ENCODE assay signal across 24 cellular contexts in genomic region chrX:100720301-100720700, GRCh38. TPM values are rescaled to one million over a fixed set of nuclear protein-coding genes. Genes with fewer than 3 reads are reported as not detected.
DNase-seq lines count a peak whose midpoint lies in the region; ATAC-seq, FAIRE-seq and TF ChIP-seq lines count a peak whose summit lies in the region.
"Had no signal": no experiment of that assay in that cellular context is flagged by ENCODE, and none has a peak within 500 bp of the region (broad histone marks: within the 10 kb centered on the region; RNA-seq: fewer than 3 reads in every experiment).

No MANE protein-coding gene starts in this region.

- no peak overlapping the region for H2AK5ac ChIP-seq in IMR-90 (ENCODE audit: low read depth, low read length)

- ATAC-seq in A549 (no peak), IMR-90 (ENCODE audit: low read depth) (no peak), left colon (no peak)
- ATAC-seq: foreskin keratinocyte, left ventricle myocardium superior, mucosa of descending colon had no signal

- H3K9ac ChIP-seq in IMR-90 (ENCODE audit: low read depth, low read length): no peak overlapping the region
- H3K9ac ChIP-seq: BLaER1 treated with 17β-estradiol and CSF1 and Interleukin-3, amounts not matched to agents 10 nM and 100 nM had no signal

- TF ChIP-seq CTCF in A549 (IDR thresholded peaks at IDR 0.05): no peak
- TF ChIP-seq CTCF in IMR-90 (conservative IDR thresholded peaks at IDR 0.05; ENCODE audit: low read depth, low read length): no peak
- no peak for TF ChIP-seq CTCF in fibroblast of pulmonary artery (IDR thresholded peaks at IDR 0.05; ENCODE audit: low read length, missing control alignments)

- DNase-seq in A549 (ENCODE audit: low read depth in 1 of 2, low spot score in 1 of 2) (no peak), IMR-90 (peak; percentile 2), NCI-H524 treated with DMSO at 0.1 percent for 48 hours (lab: John Stamatoyannopoulos, UW) (peak; percentile 89), fibroblast of pulmonary artery (ENCODE audit: low read depth) (peak; percentile 9), left colon (no peak), NCI-H526 (lab: John Stamatoyannopoulos, UW) (no peak), HuH-7.5 (ENCODE audit: low spot score) (no peak)
- DNase-seq in activated CD4-positive, alpha-beta T cell treated with anti-CD3 and anti-CD28 coated beads for 4 hours: no peak
- DNase-seq: ACHN; activated CD4-positive, CD25-positive, alpha-beta regulatory T cell treated with anti-CD3 and anti-CD28 coated beads, Interleukin-2, amount 50 U/mL, for 72 hours; activated CD8-positive, alpha-beta memory T cell treated with anti-CD3 and anti-CD28 coated beads for 24 hours; activated T-cell treated with anti-CD3 and anti-CD28 coated beads, Interleukin-2, amount 50 U/mL, for 24 hours; adrenal gland; Calu3; dorsolateral prefrontal cortex; foreskin keratinocyte; H9; immature natural killer cell; left ventricle myocardium superior; mucosa of descending colon; OCI-M1; stimulated activated CD4-positive, alpha-beta T cell treated with anti-CD3 and anti-CD28 coated beads, Interleukin-1b, Interleukin-23, amount 100 ng/mL, for 48 hours; SW 1271 had no signal

- no peaks in the 10 kb centered on the region for H3K36me3 ChIP-seq in IMR-90 (ENCODE audit: control insufficient read depth, insufficient read depth, low read length)
- H3K36me3 ChIP-seq: adrenal gland; BLaER1 treated with 17β-estradiol and CSF1 and Interleukin-3, amounts not matched to agents 10 nM and 100 nM had no signal

- no peaks in the 10 kb centered on the region for H3K79me1 ChIP-seq in IMR-90 (ENCODE audit: low read depth in 1 of 2, low read length in 2 of 2)

- intact Hi-C loops in IMR-90 (cut with micrococcal nuclease): no loop called here
- intact Hi-C loops in left colon (cut with DNase I, micrococcal nuclease): no loop called here

- H4K91ac ChIP-seq in IMR-90 (ENCODE audit: insufficient read depth, low read depth, low read length): no peak overlapping the region

- H2BK120ac ChIP-seq in IMR-90 (ENCODE audit: low read depth, low read length): no peak overlapping the region

- POLR2A ChIA-PET in A549 (lab: Yijun Ruan, JAX) (no interaction called here), IMR-90 (lab: Charles Lee; ENCODE audit: unreplicated experiment) (no interaction called here)

- WGBS in A549 (ENCODE audit: missing lambda C conversion rate): 79% methylated on average over 2 of the region's 2 CpGs
- no CpG with 5 or more reads among the region's 2 CpGs for WGBS in IMR-90 (ENCODE audit: extremely low coverage in 2 of 2, insufficient read length in 1 of 2), 2 experiments

- H3K4ac ChIP-seq in IMR-90 (ENCODE audit: low read depth, low read length): no peak overlapping the region

- dilution Hi-C loops in IMR-90 (cut with HindIII; ENCODE audit: low sequenced_read_pairs, unreplicated experiment): no loop called here

- H3K4me3 ChIP-seq in A549 (no peak overlapping the region), IMR-90 (ENCODE audit: insufficient read depth, low read depth, low read length) (no peak overlapping the region), fibroblast of pulmonary artery (replicated peaks; ENCODE audit: low read depth, low read length) (no peak overlapping the region)
- H3K4me3 ChIP-seq: adrenal gland; BLaER1 treated with 17β-estradiol and CSF1 and Interleukin-3, amounts not matched to agents 10 nM and 100 nM; dorsolateral prefrontal cortex; mucosa of descending colon had no signal

- no peak overlapping the region for H3K23ac ChIP-seq in IMR-90 (ENCODE audit: low read depth, low read length)

- no peak overlapping the region for H3K18ac ChIP-seq in IMR-90 (ENCODE audit: low read depth, low read length)

- H4K8ac ChIP-seq in IMR-90 (ENCODE audit: low read depth in 2 of 2, low read length in 2 of 2): no peak overlapping the region

- H3K27ac ChIP-seq in A549 (no peak overlapping the region), IMR-90 (ENCODE audit: insufficient read depth, low read length) (no peak overlapping the region)
- H3K27ac ChIP-seq: adrenal gland; BLaER1 treated with 17β-estradiol and CSF1 and Interleukin-3, amounts not matched to agents 10 nM and 100 nM; dorsolateral prefrontal cortex; foreskin keratinocyte had no signal

- H2AK9ac ChIP-seq in IMR-90 (replicated peaks; ENCODE audit: low read depth, low read length, poor library complexity): no peak overlapping the region

- TF ChIP-seq EP300 in A549 (IDR thresholded peaks at IDR 0.05): no peak

- no peak overlapping the region for H2BK15ac ChIP-seq in IMR-90 (ENCODE audit: low read depth, low read length)

- H3K14ac ChIP-seq in IMR-90 (replicated peaks; ENCODE audit: low read depth, low read length): no peak overlapping the region

- H2AFZ ChIP-seq in IMR-90 (replicated peaks; ENCODE audit: low read length, poor library complexity): no peak overlapping the region

- CTCF ChIA-PET in A549 (lab: Yijun Ruan, JAX): interaction anchor here (0.9 to 1.7 kb wide), 2 partner anchors 34 to 53 kb away, joined by 3 to 4 read pairs; no protein-coding TSS in a partner anchor
- CTCF ChIA-PET in IMR-90 (lab: Yijun Ruan, JAX): no interaction called here

- in situ Hi-C loops in IMR-90 (cut with MboI; ENCODE audit: low sequenced_read_pairs): no loop called here

- no peak overlapping the region for H4K5ac ChIP-seq in IMR-90 (ENCODE audit: low read depth, low read length)

- no peak overlapping the region for H3K4me2 ChIP-seq in A549
- H3K4me2 ChIP-seq in IMR-90 (ENCODE audit: low read depth, low read length): no peak overlapping the region
- H3K4me2 ChIP-seq: BLaER1 treated with 17β-estradiol and CSF1 and Interleukin-3, amounts not matched to agents 10 nM and 100 nM had no signal

- no peak overlapping the region for H2BK20ac ChIP-seq in IMR-90 (ENCODE audit: low read depth, low read length)

- peak; percentile 61 for FAIRE-seq in A549 (lab: Jason Lieb, UNC)

- no peaks in the 10 kb centered on the region for H3K9me3 ChIP-seq in A549
- H3K9me3 ChIP-seq in IMR-90 (ENCODE audit: control insufficient read depth, insufficient read depth, low read length): no peaks in the 10 kb centered on the region
- H3K9me3 ChIP-seq: adrenal gland, mucosa of descending colon had no signal

- H3K9me1 ChIP-seq in IMR-90 (ENCODE audit: insufficient read depth, low read length): no peaks in the 10 kb centered on the region

- no peaks in the 10 kb centered on the region for H4K20me1 ChIP-seq in IMR-90 (ENCODE audit: insufficient read depth, low read length)
- H4K20me1 ChIP-seq: BLaER1 treated with 17β-estradiol and CSF1 and Interleukin-3, amounts not matched to agents 10 nM and 100 nM had no signal

- peaks cover 6% of the 10 kb centered on the region; the same call in 2 of the 3 replicates for H3K4me1 ChIP-seq in A549
- no peaks in the 10 kb centered on the region for H3K4me1 ChIP-seq in IMR-90 (ENCODE audit: control insufficient read depth, insufficient read depth, low read length)
- H3K4me1 ChIP-seq: adrenal gland; BLaER1 treated with 17β-estradiol and CSF1 and Interleukin-3, amounts not matched to agents 10 nM and 100 nM; foreskin keratinocyte had no signal

- TF ChIP-seq POLR2A in A549 (IDR thresholded peaks at IDR 0.05; ENCODE audit: low read length) (no peak), IMR-90 (IDR thresholded peaks at IDR 0.05; ENCODE audit: low read depth, low read length) (no peak)

- no TSS peak for BruUV-seq in IMR-90 (replicated peaks; lab: Mats Ljungman, UMichigan)

- no peak overlapping the region for H3K56ac ChIP-seq in IMR-90 (ENCODE audit: extremely low read depth, insufficient read depth, low read length)

- H2BK5ac ChIP-seq in IMR-90 (ENCODE audit: low read depth, low read length, poor library complexity, severe bottlenecking): no peak overlapping the region

- no peak for TF ChIP-seq RAD21 in A549 (conservative IDR thresholded peaks at IDR 0.05 in 1 of 2, IDR thresholded peaks at IDR 0.05 in 1 of 2)
- TF ChIP-seq RAD21 in IMR-90 (IDR thresholded peaks at IDR 0.05; ENCODE audit: low read length): no peak

- peaks cover 2% of the 10 kb centered on the region for H3K27me3 ChIP-seq in IMR-90 (ENCODE audit: control insufficient read depth, insufficient read depth, low read length)
- H3K27me3 ChIP-seq: adrenal gland; BLaER1 treated with 17β-estradiol and CSF1 and Interleukin-3, amounts not matched to agents 10 nM and 100 nM; foreskin keratinocyte had no signal

TF ChIP-seq in A549, 52 proteins besides CTCF, POLR2A, EP300 and RAD21 (continues in another document):
- TF ChIP-seq JUN (IDR thresholded peaks at IDR 0.05) (no peak), ESRRA (IDR thresholded peaks at IDR 0.05; ENCODE audit: borderline replicate concordance, low read length) (no peak), CEBPB (IDR thresholded peaks at IDR 0.05) (no peak), ZSCAN20 (CRISPR knock-in tag; IDR thresholded peaks at IDR 0.05) (no peak)
- TF ChIP-seq, protein P1, sequence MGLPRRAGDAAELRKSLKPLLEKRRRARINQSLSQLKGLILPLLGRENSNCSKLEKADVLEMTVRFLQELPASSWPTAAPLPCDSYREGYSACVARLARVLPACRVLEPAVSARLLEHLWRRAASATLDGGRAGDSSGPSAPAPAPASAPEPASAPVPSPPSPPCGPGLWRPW (IDR thresholded peaks at IDR 0.05): no peak

TF ChIP-seq in IMR-90, 13 proteins besides CTCF, POLR2A, EP300 and RAD21:
- TF ChIP-seq MAZ (IDR thresholded peaks at IDR 0.05; ENCODE audit: borderline replicate concordance, low read depth, low read length) (no peak), NFE2L2 (IDR thresholded peaks at IDR 0.05; ENCODE audit: low read depth, low read length) (no peak), CEBPB (IDR thresholded peaks at IDR 0.05; ENCODE audit: low read depth, low read length) (no peak), BHLHE40 (IDR thresholded peaks at IDR 0.05; ENCODE audit: low read depth, low read length) (no peak), RFX5 (IDR thresholded peaks at IDR 0.05; ENCODE audit: low read depth, low read length) (no peak)
- TF ChIP-seq, protein P2, sequence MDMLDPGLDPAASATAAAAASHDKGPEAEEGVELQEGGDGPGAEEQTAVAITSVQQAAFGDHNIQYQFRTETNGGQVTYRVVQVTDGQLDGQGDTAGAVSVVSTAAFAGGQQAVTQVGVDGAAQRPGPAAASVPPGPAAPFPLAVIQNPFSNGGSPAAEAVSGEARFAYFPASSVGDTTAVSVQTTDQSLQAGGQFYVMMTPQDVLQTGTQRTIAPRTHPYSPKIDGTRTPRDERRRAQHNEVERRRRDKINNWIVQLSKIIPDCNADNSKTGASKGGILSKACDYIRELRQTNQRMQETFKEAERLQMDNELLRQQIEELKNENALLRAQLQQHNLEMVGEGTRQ (IDR thresholded peaks at IDR 0.05; ENCODE audit: low read depth, low read length): no peak

RNA-seq across cellular contexts. Expression of gene SYTL4, which starts 11.6 kb away (rescaled TPM):
- 3.9 and 4.3 TPM in 2 replicates for polyA plus RNA-seq in A549 (2011; rRNA removed)
- 0.86 and 1.1 TPM in 2 replicates for polyA plus RNA-seq in A549 (2012; cell fraction: cytosol; rRNA removed)
- polyA plus RNA-seq in A549 (2012; cell fraction: nucleus; rRNA removed): 1.6 and 2.3 TPM in 2 replicates
- 3.1 to 3.6 TPM (median 3.3 TPM) in 3 replicates for polyA plus RNA-seq in A549 (2017; fragmentation: RNase III; extraction: RNeasy Plus Mini Kit Qiagen cat#74134 plus additional on column Dnase treatment)
- 1.5 and 2.6 TPM in 2 replicates for polyA minus RNA-seq in A549 (2011; rRNA and poly(A)+ RNA removed)
- 2.3 and 3.1 TPM in 2 replicates for total RNA-seq in IMR-90 (2012; rRNA removed)
- 1.6 and 2.4 TPM in 2 replicates for polyA plus RNA-seq in IMR-90 (2012; rRNA removed)
- polyA plus RNA-seq in IMR-90 (2012; cell fraction: cytosol; rRNA removed): 0.31 and 0.86 TPM in 2 replicates
- polyA plus RNA-seq in IMR-90 (2012; cell fraction: nucleus; rRNA removed; ENCODE audit: low replicate concordance): 0.74 and 5.4 TPM in 2 replicates
- total RNA-seq in left colon: 10 to 100 TPM; 48.0 to 52.5 TPM

Comparison
In these comparisons a context has a peak if more than half of its experiments do, and no peak if none do; other contexts are left out.
1. DNase-seq: peak in IMR-90 (single experiment), NCI-H524 treated with DMSO at 0.1 percent for 48 hours (single experiment) and fibroblast of pulmonary artery (single experiment); none in A549 (0 of 2), left colon (0 of 2), activated CD4-positive, alpha-beta T cell treated with anti-CD3 and anti-CD28 coated beads for 4 hours (0 of 2), NCI-H526 (0 of 2) and HuH-7.5 (single experiment).
2. RNA of gene SYTL4, which starts 11.6 kb away (total RNA-seq): 48.0 to 52.5 TPM in left colon; 2.3 to 3.1 TPM in IMR-90; every median in the first group is over 10 times any median in the second.